In the genomic region with DNA sequence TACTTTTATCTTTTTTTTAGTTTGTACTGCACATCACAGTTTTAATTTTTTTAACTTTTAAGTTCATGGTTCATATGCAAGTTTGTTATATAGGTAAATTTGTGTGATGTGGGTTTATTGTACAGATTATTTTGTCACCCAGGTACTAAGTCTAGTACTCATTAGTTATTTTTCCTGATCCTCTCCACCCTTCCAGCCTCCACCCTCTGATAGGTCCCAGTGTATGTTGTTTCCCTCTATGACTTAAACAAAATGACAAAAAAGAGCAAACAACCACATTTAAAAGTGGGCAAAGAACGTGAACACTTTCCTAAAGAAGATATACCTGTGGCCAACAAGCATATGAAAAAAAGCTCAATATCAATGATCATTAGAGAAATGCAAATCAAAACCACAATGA, we compare ENCODE assay signal across 27 cellular contexts.
"Had no signal": no experiment of that assay in that cellular context is flagged by ENCODE, and none has a peak within 500 bp of the region (broad histone marks: within the 10 kb centered on the region; RNA-seq: fewer than 3 reads in every experiment).

No MANE protein-coding gene starts in this region.

- FAIRE-seq: urothelium cell line had no signal

- H3K27ac ChIP-seq: stomach, suprapubic skin, testis, thoracic aorta, thyroid gland, tibial artery, tibial nerve, transverse colon, upper lobe of left lung, upper lobe of right lung, uterus, vagina had no signal

- DNase-seq: stimulated activated CD4-positive, alpha-beta T cell treated with anti-CD3 and anti-CD28 coated beads, Interleukin-2, amount 100 ng/mL, for 48 hours; stimulated activated CD4-positive, alpha-beta T cell treated with anti-CD3 and anti-CD28 coated beads, Interleukin-4, amount 100 ng/mL, for 1 hour; stimulated activated CD4-positive, alpha-beta T cell treated with anti-CD3 and anti-CD28 coated beads, Interleukin-4, amount 100 ng/mL, for 24 hours; stimulated activated CD4-positive, alpha-beta T cell treated with anti-CD3 and anti-CD28 coated beads, Interleukin-4, amount 100 ng/mL, for 4 hours; stimulated activated CD8-positive, alpha-beta memory T cell treated with anti-CD3 and anti-CD28 coated beads, Interleukin-4, amount 100 ng/mL, for 48 hours; stimulated activated naive B cell treated with anti-CD40 and anti-IgM and Interleukin-4, amounts not matched to agents 10 μg/mL and 1 μg/mL and 100 μg/mL, for 72 hours; stimulated activated naive CD4-positive, alpha-beta T cell; stimulated activated naive CD4-positive, alpha-beta T cell treated with Interleukin-2 at 50 U/mL for 16 hours; stimulated activated naive CD8-positive, alpha-beta T cell treated with anti-CD3 and anti-CD28 coated beads, Interleukin-15, amount 100 ng/mL, for 72 hours; stimulated activated naive CD8-positive, alpha-beta T cell treated with anti-CD3 and anti-CD28 coated beads, Interleukin-15, Interleukin-2, amounts not matched to agents 100 U/mL and 50 U/mL, for 24 hours; stomach; substantia nigra; testis; thyroid gland; tibial artery; transverse colon; trophoblast cell; upper lobe of left lung; upper lobe of right lung; uterus had no signal

- H3K4me1 ChIP-seq: stomach, suprapubic skin, testis, thyroid gland, tibial nerve, transverse colon, upper lobe of left lung, upper lobe of right lung, uterus, vagina had no signal

- H3K27me3 ChIP-seq: stomach, suprapubic skin, testis, thyroid gland, tibial artery, tibial nerve, transverse colon, upper lobe of left lung, upper lobe of right lung, uterus, vagina had no signal

- ATAC-seq: stimulated activated effector memory CD8-positive, alpha-beta T cell treated with anti-CD3 and anti-CD28 coated beads, Interleukin-12 subunit alpha, Interleukin-12 subunit beta, amount 100 ng/mL, for 72 hours; stimulated activated memory B cell treated with anti-CD40 and anti-IgM and Interleukin-4, amounts not matched to agents 10 μg/mL and 1 μg/mL and 100 μg/mL, for 72 hours; stimulated activated naive B cell treated with anti-CD40 and anti-IgM and Interleukin-4, amounts not matched to agents 10 μg/mL and 1 μg/mL and 100 μg/mL, for 72 hours; stimulated activated naive CD8-positive, alpha-beta T cell treated with anti-CD3 and anti-CD28 coated beads, Interleukin-15, amount 100 ng/mL, for 72 hours; stimulated activated naive CD8-positive, alpha-beta T cell treated with anti-CD3 and anti-CD28 coated beads, Interleukin-15, Interleukin-2, amounts not matched to agents 100 U/mL and 50 U/mL, for 24 hours; upper lobe of right lung had no signal

- H3K36me3 ChIP-seq: stomach, suprapubic skin, thoracic aorta, thyroid gland, tibial artery, transverse colon, upper lobe of left lung, upper lobe of right lung, uterus, vagina had no signal

- H3K9me3 ChIP-seq: suprapubic skin, testis, thyroid gland, transverse colon, upper lobe of left lung, upper lobe of right lung, uterus, vagina had no signal

- H3K4me3 ChIP-seq: stomach, suprapubic skin, testis, thoracic aorta, thyroid gland, tibial artery, tibial nerve, transverse colon, upper lobe of left lung, upper lobe of right lung, uterus, vagina had no signal
